Comparison of ENCODE assay signal across 9 cellular contexts in genomic region chr20:37346526-37347346, GRCh38. TPM values are rescaled to one million over a fixed set of nuclear protein-coding genes. Genes with fewer than 3 reads are reported as not detected.
DNase-seq lines count a peak whose midpoint lies in the region; ATAC-seq, FAIRE-seq and TF ChIP-seq lines count a peak whose summit lies in the region.
"Had no signal": no experiment of that assay in that cellular context is flagged by ENCODE, and none has a peak within 500 bp of the region (broad histone marks: within the 10 kb centered on the region; RNA-seq: fewer than 3 reads in every experiment).

No MANE protein-coding gene starts in this region.

- H3K27me3 Mint-ChIP-seq in progenitor cell of endocrine pancreas = no peaks in the 10 kb centered on the region

- FAIRE-seq in H54 (lab: Jason Lieb, UNC) = no peak

- no peaks in the 10 kb centered on the region for H3K9me3 Mint-ChIP-seq in progenitor cell of endocrine pancreas (ENCODE audit: low read depth)
- H3K9me3 Mint-ChIP-seq: activated naive CD4-positive, alpha-beta T cell treated with anti-CD3 and anti-CD28 coated beads, Interleukin-2, amount 50 U/mL, for 72 hours had no signal

- H3K4me3 ChIP-seq in SJSA1 = peak overlapping the region; percentile 64

- H3K36me3 Mint-ChIP-seq in progenitor cell of endocrine pancreas (ENCODE audit: insufficient read depth) = peaks cover 10% of the 10 kb centered on the region
- H3K36me3 Mint-ChIP-seq: activated naive CD4-positive, alpha-beta T cell treated with anti-CD3 and anti-CD28 coated beads, Interleukin-2, amount 50 U/mL, for 72 hours had no signal

- TF ChIP-seq CTCF in foreskin keratinocyte (conservative IDR thresholded peaks at IDR 0.05) (no peak), progenitor cell of endocrine pancreas (IDR thresholded peaks at IDR 0.05; ENCODE audit: unreplicated experiment) (no peak)

- H3K9ac ChIP-seq in ES-I3 (ENCODE audit: low read depth, low read length) = peak overlapping the region; percentile 36

- H3K36me3 ChIP-seq in ES-I3 (ENCODE audit: insufficient read depth, low read length) (no peaks in the 10 kb centered on the region), SJSA1 (peaks cover 9% of the 10 kb centered on the region)

- H3K27ac ChIP-seq in SJSA1 = no peak overlapping the region
- H3K27ac ChIP-seq in foreskin keratinocyte = no peak overlapping the region

- DNase-seq in SJSA1 (ENCODE audit: low read depth in 1 of 2, low spot score in 2 of 2) (no peak), foreskin keratinocyte (no peak), progenitor cell of endocrine pancreas (ENCODE audit: low spot score, unreplicated experiment) (no peak), cerebellar cortex (ENCODE audit: low spot score) (no peak), H54 (ENCODE audit: insufficient read length, low spot score) (no peak)

- peak overlapping the region; percentile 10 for H3K27ac Mint-ChIP-seq in progenitor cell of endocrine pancreas
- H3K27ac Mint-ChIP-seq: activated naive CD4-positive, alpha-beta T cell treated with anti-CD3 and anti-CD28 coated beads, Interleukin-2, amount 50 U/mL, for 72 hours had no signal

- no peak for TF ChIP-seq POLR2A in H54 (IDR thresholded peaks at IDR 0.05; ENCODE audit: low read depth, low read length)

- no peaks in the 10 kb centered on the region for H3K27me3 ChIP-seq in SJSA1 (replicated peaks)
- H3K27me3 ChIP-seq in foreskin keratinocyte = no peaks in the 10 kb centered on the region

- H3K9me3 ChIP-seq in ES-I3 (ENCODE audit: control insufficient read depth, insufficient read depth, low read length) = no peaks in the 10 kb centered on the region
- H3K9me3 ChIP-seq in SJSA1 (replicated peaks) = no peaks in the 10 kb centered on the region

- peak overlapping the region; percentile 68 for H3K4me3 Mint-ChIP-seq in progenitor cell of endocrine pancreas (ENCODE audit: low read depth)

- ATAC-seq in foreskin keratinocyte (peak; percentile 5), GM21423 (IDR thresholded peaks at IDR 0.05; ENCODE audit: unreplicated experiment) (no peak), HG03097 (IDR thresholded peaks at IDR 0.05; ENCODE audit: low FRiP score, unreplicated experiment) (no peak)

- peaks cover 39% of the 10 kb centered on the region for H3K4me1 Mint-ChIP-seq in progenitor cell of endocrine pancreas (ENCODE audit: low read depth)

- H3K4me1 ChIP-seq in ES-I3 (ENCODE audit: insufficient read depth, low read length) (peaks cover 14% of the 10 kb centered on the region; the same call in 1 of the 2 replicates), SJSA1 (replicated peaks) (peaks cover 24% of the 10 kb centered on the region), foreskin keratinocyte (peaks cover 4% of the 10 kb centered on the region)

RNA-seq across cellular contexts. Expression of gene SRC, which starts 0.8 kb away (rescaled TPM):
- 7.6 and 9.4 TPM in 2 replicates for total RNA-seq in SJSA1 (2014; rRNA removed; shearing (Covaris generic))
- total RNA-seq in foreskin keratinocyte (29.8 and 36.6 TPM in 2 replicates), progenitor cell of endocrine pancreas (126 and 128 TPM in 2 replicates)
- polyA plus RNA-seq in foreskin keratinocyte = 22.2 and 26.2 TPM in 2 replicates

RNA-seq across cellular contexts. Expression of gene MANBAL, which starts 57.3 kb away (rescaled TPM):
- total RNA-seq in SJSA1 (2014; rRNA removed; shearing (Covaris generic)) = 16.2 and 19.6 TPM in 2 replicates
- total RNA-seq in foreskin keratinocyte (46.6 and 50.0 TPM in 2 replicates), progenitor cell of endocrine pancreas (39.4 and 41.2 TPM in 2 replicates)
- polyA plus RNA-seq in foreskin keratinocyte = 87.1 and 96.4 TPM in 2 replicates
